In genomic region chr3:57952651-57953050, GRCh38 we compare ENCODE assay signal across 1 cellular context.
A peak's percentile ranks its signal among the peaks of the same experiment; 100 is the strongest.
TF ChIP-seq lines count a peak whose summit lies in the region.

No MANE protein-coding gene starts in this region.

TF ChIP-seq in K562, 482 proteins besides CTCF, POLR2A, EP300 and RAD21 (continued from another document and continues in another):
- TF ChIP-seq, protein P1, sequence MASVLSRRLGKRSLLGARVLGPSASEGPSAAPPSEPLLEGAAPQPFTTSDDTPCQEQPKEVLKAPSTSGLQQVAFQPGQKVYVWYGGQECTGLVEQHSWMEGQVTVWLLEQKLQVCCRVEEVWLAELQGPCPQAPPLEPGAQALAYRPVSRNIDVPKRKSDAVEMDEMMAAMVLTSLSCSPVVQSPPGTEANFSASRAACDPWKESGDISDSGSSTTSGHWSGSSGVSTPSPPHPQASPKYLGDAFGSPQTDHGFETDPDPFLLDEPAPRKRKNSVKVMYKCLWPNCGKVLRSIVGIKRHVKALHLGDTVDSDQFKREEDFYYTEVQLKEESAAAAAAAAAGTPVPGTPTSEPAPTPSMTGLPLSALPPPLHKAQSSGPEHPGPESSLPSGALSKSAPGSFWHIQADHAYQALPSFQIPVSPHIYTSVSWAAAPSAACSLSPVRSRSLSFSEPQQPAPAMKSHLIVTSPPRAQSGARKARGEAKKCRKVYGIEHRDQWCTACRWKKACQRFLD (CRISPR knock-in tag; IDR thresholded peaks at IDR 0.05), result peak; percentile 83
- TF ChIP-seq TSHZ1 (CRISPR knock-in tag; IDR thresholded peaks at IDR 0.05) (no peak), ZNF511 (CRISPR knock-in tag; IDR thresholded peaks at IDR 0.05) (no peak), RBBP5 (IDR thresholded peaks at IDR 0.05; ENCODE audit: borderline replicate concordance, insufficient read depth, low read length, poor library complexity, severe bottlenecking) (no peak), KAT7 (CRISPR knock-in tag; IDR thresholded peaks at IDR 0.05; ENCODE audit: borderline replicate concordance) (no peak), NR1H2 (CRISPR knock-in tag; IDR thresholded peaks at IDR 0.05) (no peak), AFF1 (IDR thresholded peaks at IDR 0.05; ENCODE audit: low read depth in 1 of 2, partially characterized antibody in 2 of 2) (no peak), RBM34 (IDR thresholded peaks at IDR 0.05; ENCODE audit: borderline replicate concordance, insufficient read depth, low read length) (no peak), HLTF (IDR thresholded peaks at IDR 0.05) (no peak), U2AF2 (optimal IDR thresholded peaks at IDR 0.05; ENCODE audit: low read depth, low read length) (no peak), BACH1 (tag; IDR thresholded peaks at IDR 0.05) (no peak; the same call in 1 of the 2 replicates), HNRNPL (IDR thresholded peaks at IDR 0.05; ENCODE audit: low read depth, low read length) (no peak), ZNF436 (CRISPR knock-in tag; IDR thresholded peaks at IDR 0.05) (no peak), KAT8 (IDR thresholded peaks at IDR 0.05; ENCODE audit: low read depth) (no peak), NCOA1 (IDR thresholded peaks at IDR 0.05; ENCODE audit: low read depth) (no peak), ZNF407 (IDR thresholded peaks at IDR 0.05; ENCODE audit: low read depth) (no peak), ZNF24 (IDR thresholded peaks at IDR 0.05) (peak; percentile 71; the same call in 1 of the 2 replicates), HNRNPLL (IDR thresholded peaks at IDR 0.05; ENCODE audit: low read depth, low read length, poor library complexity, severe bottlenecking) (no peak), MCM2 (IDR thresholded peaks at IDR 0.05; ENCODE audit: low read depth) (no peak), MCM3 (IDR thresholded peaks at IDR 0.05) (no peak), HDAC2 (IDR thresholded peaks at IDR 0.05) (0 out of 2 replicates have a peak, but pooled peaks have one; percentile 43), ZNF354B (CRISPR knock-in tag; IDR thresholded peaks at IDR 0.05) (no peak), SMAD4 (CRISPR knock-in tag; conservative IDR thresholded peaks at IDR 0.05) (no peak), ZNF274 (IDR thresholded peaks at IDR 0.05; ENCODE audit: borderline replicate concordance, low read depth, low read length) (no peak), NR3C1 (CRISPR knock-in tag; IDR thresholded peaks at IDR 0.05) (no peak), MTA3 (IDR thresholded peaks at IDR 0.05; ENCODE audit: borderline replicate concordance) (no peak), ZNF644 (tag; IDR thresholded peaks at IDR 0.05; ENCODE audit: low read depth) (0 out of 2 replicates have a peak, but pooled peaks have one; percentile 11), PHF20 (IDR thresholded peaks at IDR 0.05; ENCODE audit: partially characterized antibody) (no peak), HDAC8 (tag; IDR thresholded peaks at IDR 0.05) (no peak)
- TF ChIP-seq, protein P2, sequence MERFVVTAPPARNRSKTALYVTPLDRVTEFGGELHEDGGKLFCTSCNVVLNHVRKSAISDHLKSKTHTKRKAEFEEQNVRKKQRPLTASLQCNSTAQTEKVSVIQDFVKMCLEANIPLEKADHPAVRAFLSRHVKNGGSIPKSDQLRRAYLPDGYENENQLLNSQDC (CRISPR knock-in tag; IDR thresholded peaks at IDR 0.05), result no peak
- TF ChIP-seq, protein P3, sequence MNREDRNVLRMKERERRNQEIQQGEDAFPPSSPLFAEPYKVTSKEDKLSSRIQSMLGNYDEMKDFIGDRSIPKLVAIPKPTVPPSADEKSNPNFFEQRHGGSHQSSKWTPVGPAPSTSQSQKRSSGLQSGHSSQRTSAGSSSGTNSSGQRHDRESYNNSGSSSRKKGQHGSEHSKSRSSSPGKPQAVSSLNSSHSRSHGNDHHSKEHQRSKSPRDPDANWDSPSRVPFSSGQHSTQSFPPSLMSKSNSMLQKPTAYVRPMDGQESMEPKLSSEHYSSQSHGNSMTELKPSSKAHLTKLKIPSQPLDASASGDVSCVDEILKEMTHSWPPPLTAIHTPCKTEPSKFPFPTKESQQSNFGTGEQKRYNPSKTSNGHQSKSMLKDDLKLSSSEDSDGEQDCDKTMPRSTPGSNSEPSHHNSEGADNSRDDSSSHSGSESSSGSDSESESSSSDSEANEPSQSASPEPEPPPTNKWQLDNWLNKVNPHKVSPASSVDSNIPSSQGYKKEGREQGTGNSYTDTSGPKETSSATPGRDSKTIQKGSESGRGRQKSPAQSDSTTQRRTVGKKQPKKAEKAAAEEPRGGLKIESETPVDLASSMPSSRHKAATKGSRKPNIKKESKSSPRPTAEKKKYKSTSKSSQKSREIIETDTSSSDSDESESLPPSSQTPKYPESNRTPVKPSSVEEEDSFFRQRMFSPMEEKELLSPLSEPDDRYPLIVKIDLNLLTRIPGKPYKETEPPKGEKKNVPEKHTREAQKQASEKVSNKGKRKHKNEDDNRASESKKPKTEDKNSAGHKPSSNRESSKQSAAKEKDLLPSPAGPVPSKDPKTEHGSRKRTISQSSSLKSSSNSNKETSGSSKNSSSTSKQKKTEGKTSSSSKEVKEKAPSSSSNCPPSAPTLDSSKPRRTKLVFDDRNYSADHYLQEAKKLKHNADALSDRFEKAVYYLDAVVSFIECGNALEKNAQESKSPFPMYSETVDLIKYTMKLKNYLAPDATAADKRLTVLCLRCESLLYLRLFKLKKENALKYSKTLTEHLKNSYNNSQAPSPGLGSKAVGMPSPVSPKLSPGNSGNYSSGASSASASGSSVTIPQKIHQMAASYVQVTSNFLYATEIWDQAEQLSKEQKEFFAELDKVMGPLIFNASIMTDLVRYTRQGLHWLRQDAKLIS (CRISPR knock-in tag; IDR thresholded peaks at IDR 0.05), result no peak
- TF ChIP-seq, protein P4, sequence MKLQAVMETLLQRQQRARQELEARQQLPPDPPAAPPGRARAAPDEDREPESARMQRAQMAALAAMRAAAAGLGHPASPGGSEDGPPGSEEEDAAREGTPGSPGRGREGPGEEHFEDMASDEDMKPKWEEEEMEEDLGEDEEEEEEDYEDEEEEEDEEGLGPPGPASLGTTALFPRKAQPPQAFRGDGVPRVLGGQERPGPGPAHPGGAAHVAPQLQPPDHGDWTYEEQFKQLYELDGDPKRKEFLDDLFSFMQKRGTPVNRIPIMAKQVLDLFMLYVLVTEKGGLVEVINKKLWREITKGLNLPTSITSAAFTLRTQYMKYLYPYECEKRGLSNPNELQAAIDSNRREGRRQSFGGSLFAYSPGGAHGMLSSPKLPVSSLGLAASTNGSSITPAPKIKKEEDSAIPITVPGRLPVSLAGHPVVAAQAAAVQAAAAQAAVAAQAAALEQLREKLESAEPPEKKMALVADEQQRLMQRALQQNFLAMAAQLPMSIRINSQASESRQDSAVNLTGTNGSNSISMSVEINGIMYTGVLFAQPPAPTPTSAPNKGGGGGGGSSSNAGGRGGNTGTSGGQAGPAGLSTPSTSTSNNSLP (IDR thresholded peaks at IDR 0.05; ENCODE audit: borderline replicate concordance, low read depth, low read length), result no peak
